In the genomic region with DNA sequence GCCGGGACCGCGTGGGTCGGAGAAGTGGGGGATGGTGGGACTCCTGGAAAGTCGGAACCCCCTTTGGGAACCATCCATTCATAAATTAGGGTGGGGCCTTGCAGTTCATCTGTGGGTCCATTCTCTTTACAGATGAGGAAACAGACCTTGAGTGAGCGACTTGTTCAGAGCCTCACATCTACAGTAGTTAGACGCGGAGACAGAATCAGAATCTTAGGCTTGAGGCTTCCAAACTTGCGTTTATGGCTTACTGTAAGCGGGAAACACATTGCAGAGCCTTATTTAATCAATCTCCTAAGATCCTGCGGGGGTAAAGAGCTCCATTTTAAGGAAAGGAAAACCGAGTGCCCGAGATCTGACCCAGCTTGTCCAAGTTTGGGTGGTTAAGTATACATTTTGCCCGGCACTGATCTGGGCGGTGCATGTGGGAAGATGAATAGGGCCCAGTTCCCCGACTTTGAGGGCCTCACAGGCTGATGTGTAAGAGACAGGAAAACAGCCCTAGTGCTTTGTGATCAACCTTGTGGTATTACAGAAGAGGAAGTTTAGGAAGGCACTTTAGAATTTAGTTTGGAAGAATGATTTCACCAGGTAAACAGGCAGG, we compare ENCODE assay signal across 8 cellular contexts. TPM values are rescaled to one million over a fixed set of nuclear protein-coding genes. Genes with fewer than 3 reads are reported as not detected.
A peak's percentile ranks its signal among the peaks of the same experiment; 100 is the strongest.
DNase-seq lines count a peak whose midpoint lies in the region; ATAC-seq and TF ChIP-seq lines count a peak whose summit lies in the region.

No MANE protein-coding gene starts in this region.

- ATAC-seq in HG03159 (IDR thresholded peaks at IDR 0.05; ENCODE audit: unreplicated experiment) (peak; percentile 34), heart right ventricle (peak in 2 of 8 donors; percentile 9 to 15), GM21423 (IDR thresholded peaks at IDR 0.05; ENCODE audit: unreplicated experiment) (no peak)

- TF ChIP-seq CTCF in OCI-LY1 (IDR thresholded peaks at IDR 0.05; ENCODE audit: low read length) (no peak), heart right ventricle (IDR thresholded peaks at IDR 0.05) (no peak), smooth muscle cell (IDR thresholded peaks at IDR 0.05; ENCODE audit: borderline replicate concordance, insufficient read depth, poor library complexity, severe bottlenecking) (no peak)

- 0% methylated on average over 16 of the region's 16 CpGs for WGBS in heart right ventricle, 2 donors
- WGBS in smooth muscle cell (ENCODE audit: low lambda C conversion rate): 2% methylated on average over 16 of the region's 16 CpGs

- H3K9me3 ChIP-seq in OCI-LY1 (ENCODE audit: low read length) (no peaks in the 10 kb centered on the region), heart right ventricle (no peaks in the 10 kb centered on the region), smooth muscle cell (replicated peaks; ENCODE audit: low read depth) (no peaks in the 10 kb centered on the region)

- peak overlapping the region; percentile 15; the same call in 1 of the 2 replicates for H2AFZ ChIP-seq in OCI-LY1 (ENCODE audit: low read length)
- H2AFZ ChIP-seq in smooth muscle cell (ENCODE audit: low read depth): peak overlapping the region; percentile 37

- peak; percentile 52 for DNase-seq in DMS53 (lab: John Stamatoyannopoulos, UW)
- no peak for DNase-seq in DMS53 treated with DMSO at 0.1 percent for 48 hours (lab: John Stamatoyannopoulos, UW; ENCODE audit: unreplicated experiment)
- DNase-seq in activated naive CD4-positive, alpha-beta T cell treated with Interleukin-2 at 50 U/mL for 16 hours: peak; percentile 45
- no peak for DNase-seq in heart right ventricle
- DNase-seq in smooth muscle cell (lab: John Stamatoyannopoulos, UW; ENCODE audit: unreplicated experiment): no peak

- H3K27me3 ChIP-seq in OCI-LY1 (ENCODE audit: insufficient read depth, low read length): no peaks in the 10 kb centered on the region
- no peaks in the 10 kb centered on the region for H3K27me3 ChIP-seq in heart right ventricle
- no peaks in the 10 kb centered on the region for H3K27me3 ChIP-seq in smooth muscle cell (ENCODE audit: low read depth)

- H3K9me2 ChIP-seq in OCI-LY1 (ENCODE audit: low read depth, low read length): no peaks in the 10 kb centered on the region

- H3K9ac ChIP-seq in OCI-LY1 (ENCODE audit: low read length) (peak overlapping the region; percentile 71), smooth muscle cell (ENCODE audit: low read depth) (peak overlapping the region; percentile 94)

- H3K4me3 ChIP-seq in OCI-LY1 (ENCODE audit: low read depth, low read length, poor library complexity, severe bottlenecking): peak overlapping the region; percentile 80
- H3K4me3 ChIP-seq in heart right ventricle: peak overlapping the region; percentile 55 to 88 (median 72)
- H3K4me3 ChIP-seq in smooth muscle cell: peak overlapping the region; percentile 81

- H3F3A ChIP-seq in OCI-LY1 (ENCODE audit: insufficient read depth, low read length): no peaks in the 10 kb centered on the region
- no peaks in the 10 kb centered on the region for H3F3A ChIP-seq in smooth muscle cell (ENCODE audit: low read depth)

- H3K36me3 ChIP-seq in OCI-LY1 (ENCODE audit: insufficient read depth, low read length) (peaks cover 12% of the 10 kb centered on the region), heart right ventricle (peaks cover 0 to 22% (median 6%) of the 10 kb centered on the region in 9 donors), smooth muscle cell (ENCODE audit: low read depth) (peaks cover 11% of the 10 kb centered on the region)

- H3K27ac ChIP-seq in OCI-LY1 (ENCODE audit: low read depth, low read length, poor library complexity, severe bottlenecking) (peak overlapping the region; percentile 34), heart right ventricle (peak overlapping the region; percentile 77 to 95 (median 93)), smooth muscle cell (ENCODE audit: low read depth) (peak overlapping the region; percentile 96)

- peak overlapping the region; percentile 85 for H3K4me2 ChIP-seq in OCI-LY1 (ENCODE audit: low read length)
- H3K4me2 ChIP-seq in smooth muscle cell: peak overlapping the region; percentile 92

- H4K20me1 ChIP-seq in OCI-LY1 (ENCODE audit: insufficient read depth, low read length) (no peaks in the 10 kb centered on the region), smooth muscle cell (ENCODE audit: low read depth) (peaks cover 46% of the 10 kb centered on the region)

- H3K79me2 ChIP-seq in OCI-LY1 (ENCODE audit: insufficient read depth, low read length): peaks cover 7% of the 10 kb centered on the region
- H3K79me2 ChIP-seq in smooth muscle cell (ENCODE audit: low read depth): peaks cover 60% of the 10 kb centered on the region

- intact Hi-C loops in heart right ventricle (cut with DNase I): loop anchor here in 3 of 10 donors (5.0 to 10.0 kb wide), 3 partner anchors 566 to 1493 kb away; partner anchors contain the start of genes AMACR (in 1 of the 3) and DNAJC21 (in 1 of the 3)

- H3K4me1 ChIP-seq in OCI-LY1 (ENCODE audit: insufficient read depth, low read length, severe bottlenecking) (peaks cover 13% of the 10 kb centered on the region), heart right ventricle (peaks cover 0 to 57% (median 52%) of the 10 kb centered on the region in 9 donors), smooth muscle cell (ENCODE audit: low read depth) (peaks cover 27% of the 10 kb centered on the region)

RNA-seq across cellular contexts. Expression of gene TARS1, which starts 0.6 kb away (rescaled TPM):
- total RNA-seq in heart right ventricle (10 to 100 TPM; 61.9 to 97.8 (median 74.5) TPM), smooth muscle cell (217 and 226 TPM in 2 replicates)
- polyA plus RNA-seq in heart right ventricle (10 to 100 TPM; 59.3 to 60.6 TPM), smooth muscle cell (120 and 126 TPM in 2 replicates)

Comparison
In these comparisons a context has a peak if more than half of its experiments do, and no peak if none do; other contexts are left out.
1. DNase-seq: peak in DMS53 (single experiment) and activated naive CD4-positive, alpha-beta T cell treated with Interleukin-2 at 50 U/mL for 16 hours (single experiment); none in DMS53 treated with DMSO at 0.1 percent for 48 hours (single experiment), heart right ventricle (0 of 2) and smooth muscle cell (single experiment).
2. H3K27ac ChIP-seq: peak in every context shown above with its lines; median percentile 96 in smooth muscle cell; 93 in heart right ventricle; 34 in OCI-LY1.
3. Peak in every context shown above with its lines, with median percentiles within 50 percentile points of each other: H3K4me3 ChIP-seq.